18 cellular contexts compared by ENCODE assay signal in genomic region chr17:37708616-37709212, GRCh38. TPM values are rescaled to one million over a fixed set of nuclear protein-coding genes. Genes with fewer than 3 reads are reported as not detected.
DNase-seq lines count a peak whose midpoint lies in the region; ATAC-seq and TF ChIP-seq lines count a peak whose summit lies in the region.
"Had no signal": no experiment of that assay in that cellular context is flagged by ENCODE, and none has a peak within 500 bp of the region (broad histone marks: within the 10 kb centered on the region; RNA-seq: fewer than 3 reads in every experiment).

No MANE protein-coding gene starts in this region.

- H3K27ac Mint-ChIP-seq in stimulated activated effector memory CD8-positive, alpha-beta T cell treated with anti-CD3 and anti-CD28 coated beads, Interleukin-12 subunit alpha, Interleukin-12 subunit beta, amount 100 ng/mL, for 72 hours, result no peak overlapping the region

- no peaks in the 10 kb centered on the region for H3K27me3 ChIP-seq in Peyer's patch
- H3K27me3 ChIP-seq in gastrocnemius medialis, result peaks cover 0 to 14% (median 5%) of the 10 kb centered on the region in 3 donors

- H3K4me3 Mint-ChIP-seq in stimulated activated effector memory CD8-positive, alpha-beta T cell treated with anti-CD3 and anti-CD28 coated beads, Interleukin-12 subunit alpha, Interleukin-12 subunit beta, amount 100 ng/mL, for 72 hours, result no peak overlapping the region

- TF ChIP-seq POLR2A in Peyer's patch (IDR thresholded peaks at IDR 0.05), result peak in 1 of 2 donors; percentile 13
- TF ChIP-seq POLR2A in gastrocnemius medialis (IDR thresholded peaks at IDR 0.05), result no peak

- no peaks in the 10 kb centered on the region for H3K36me3 Mint-ChIP-seq in stimulated activated effector memory CD8-positive, alpha-beta T cell treated with anti-CD3 and anti-CD28 coated beads, Interleukin-12 subunit alpha, Interleukin-12 subunit beta, amount 100 ng/mL, for 72 hours

- H3K9me3 Mint-ChIP-seq in stimulated activated effector memory CD8-positive, alpha-beta T cell treated with anti-CD3 and anti-CD28 coated beads, Interleukin-12 subunit alpha, Interleukin-12 subunit beta, amount 100 ng/mL, for 72 hours, result no peaks in the 10 kb centered on the region

- TF ChIP-seq CTCF in Peyer's patch (IDR thresholded peaks at IDR 0.05) (no peak), gastrocnemius medialis (IDR thresholded peaks at IDR 0.05 in 4 of 5, conservative IDR thresholded peaks at IDR 0.05 in 1 of 5) (no peak)

- DNase-seq in DMS53 (lab: John Stamatoyannopoulos, UW) (peak; percentile 45), DMS53 treated with DMSO at 0.1 percent for 48 hours (lab: John Stamatoyannopoulos, UW; ENCODE audit: unreplicated experiment) (no peak), Peyer's patch (peak in 2 of 3 donors; percentile 73 to 79), iris pigment epithelial cell (ENCODE audit: low read depth) (peak; percentile 27), gastrocnemius medialis (no peak)
- DNase-seq in stimulated activated effector memory CD8-positive, alpha-beta T cell treated with anti-CD3 and anti-CD28 coated beads, Interleukin-12 subunit alpha, Interleukin-12 subunit beta, amount 100 ng/mL, for 72 hours (ENCODE audit: low spot score in 2 of 2), result no peak
- DNase-seq: activated CD4-positive, CD25-positive, alpha-beta regulatory T cell treated with anti-CD3 and anti-CD28 coated beads, Interleukin-2, amount 50 U/mL, for 72 hours; activated effector memory CD4-positive, alpha-beta T cell treated with Interleukin-2 at 50 U/mL for 16 hours; NCI-H1092 treated with DMSO at 0.1 percent for 48 hours; NCI-H69; SHP77 treated with DMSO at 0.1 percent for 48 hours; stimulated activated CD4-positive, alpha-beta T cell treated with anti-CD3 and anti-CD28 coated beads, Interleukin-4, amount 100 ng/mL, for 1 hour had no signal

- intact Hi-C loops in gastrocnemius medialis (cut with DNase I; ENCODE audit: low total_unique reads), result no loop called here

- H3K4me3 ChIP-seq in Peyer's patch, result peak overlapping the region in 1 of 4 donors; percentile 36
- no peak overlapping the region for H3K4me3 ChIP-seq in gastrocnemius medialis
- H3K4me3 ChIP-seq: lung had no signal

- in situ Hi-C loops in gastrocnemius medialis (cut with MboI; ENCODE audit: low sequenced_read_pairs in 4 of 4), result no loop called here

- peak; percentile 58 for ATAC-seq in stimulated activated effector memory CD8-positive, alpha-beta T cell treated with anti-CD3 and anti-CD28 coated beads, Interleukin-12 subunit alpha, Interleukin-12 subunit beta, amount 100 ng/mL, for 72 hours
- ATAC-seq in HG02885 (IDR thresholded peaks at IDR 0.05; ENCODE audit: poor library complexity, unreplicated experiment), result no peak
- no peak for ATAC-seq in gastrocnemius medialis
- ATAC-seq in GM21515 (IDR thresholded peaks at IDR 0.05; ENCODE audit: unreplicated experiment), result no peak

- peak overlapping the region in 3 of 4 donors; percentile 52 to 95 (median 87) for H3K27ac ChIP-seq in Peyer's patch
- no peak overlapping the region for H3K27ac ChIP-seq in gastrocnemius medialis
- H3K27ac ChIP-seq: 22Rv1 had no signal

- H3K4me1 Mint-ChIP-seq in stimulated activated effector memory CD8-positive, alpha-beta T cell treated with anti-CD3 and anti-CD28 coated beads, Interleukin-12 subunit alpha, Interleukin-12 subunit beta, amount 100 ng/mL, for 72 hours, result no peaks in the 10 kb centered on the region

- H3K36me3 ChIP-seq in Peyer's patch (peaks cover 0 to 10% (median 0%) of the 10 kb centered on the region in 3 donors), gastrocnemius medialis (no peaks in the 10 kb centered on the region)

- H3K9me3 ChIP-seq in Peyer's patch (no peaks in the 10 kb centered on the region), gastrocnemius medialis (no peaks in the 10 kb centered on the region)

- H3K4me1 ChIP-seq in Peyer's patch (peaks cover 0 to 50% (median 2%) of the 10 kb centered on the region in 4 donors), gastrocnemius medialis (no peaks in the 10 kb centered on the region)

RNA-seq across cellular contexts. Expression of gene HNF1B, which starts 36.1 kb away (rescaled TPM):
- total RNA-seq in Peyer's patch (10 to 100 TPM; 16.5 to 39.9 (median 32.2) TPM), gastrocnemius medialis (not detected)
- total RNA-seq: frontal cortex, posterior vena cava had no signal

Comparison
In these comparisons a context has a peak if more than half of its experiments do, and no peak if none do; other contexts are left out.
1. DNase-seq: peak in DMS53 (single experiment), Peyer's patch (2 of 3) and iris pigment epithelial cell (single experiment); none in DMS53 treated with DMSO at 0.1 percent for 48 hours (single experiment), stimulated activated effector memory CD8-positive, alpha-beta T cell treated with anti-CD3 and anti-CD28 coated beads, Interleukin-12 subunit alpha, Interleukin-12 subunit beta, amount 100 ng/mL, for 72 hours (0 of 2) and gastrocnemius medialis (0 of 2).
2. H3K27ac ChIP-seq: peak in Peyer's patch (3 of 4); none in gastrocnemius medialis (0 of 4).
3. RNA of gene HNF1B, which starts 36.1 kb away (total RNA-seq): 16.5 to 39.9 TPM in Peyer's patch; not detected in gastrocnemius medialis; every median in the first group is over 10 times any median in the second.